Comparison of ENCODE assay signal across 24 cellular contexts in the genomic region with DNA sequence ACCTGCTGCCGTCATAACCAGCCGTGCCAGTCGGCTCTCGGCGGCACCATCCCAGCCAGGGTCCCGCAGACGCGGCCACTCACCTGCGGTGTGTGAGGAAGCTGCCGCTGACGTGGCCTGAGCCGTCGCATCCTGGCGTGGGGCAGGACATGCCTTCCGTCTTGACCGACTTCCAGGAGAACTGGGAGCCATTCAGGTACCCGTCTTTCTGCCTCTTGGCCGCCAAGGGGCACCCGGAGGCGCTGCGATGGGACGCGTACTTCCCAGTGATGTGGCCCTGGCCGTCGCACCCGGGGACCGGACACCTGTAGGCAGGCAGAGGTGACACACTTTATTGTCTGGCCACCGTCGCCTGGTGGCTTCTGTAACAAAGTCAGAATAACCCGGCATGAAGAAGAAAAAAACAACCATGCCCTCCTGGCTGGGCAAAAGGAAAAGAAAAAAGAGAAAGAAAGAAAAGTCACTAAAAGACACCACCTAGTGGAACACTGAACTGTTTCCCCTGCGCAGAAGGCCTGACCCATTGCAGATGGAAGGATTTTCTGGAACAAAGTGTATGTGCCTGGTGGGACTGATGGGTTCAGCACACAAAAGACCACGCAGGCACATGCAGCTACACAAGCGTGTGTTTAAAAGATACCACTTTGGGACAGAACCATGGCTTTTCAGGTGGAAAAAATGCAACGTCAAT.
DNase-seq lines count a peak whose midpoint lies in the region; ATAC-seq and TF ChIP-seq lines count a peak whose summit lies in the region.
"Had no signal": no experiment of that assay in that cellular context is flagged by ENCODE, and none has a peak within 500 bp of the region (broad histone marks: within the 10 kb centered on the region; RNA-seq: fewer than 3 reads in every experiment).

No MANE protein-coding gene starts in this region.

- H3K9ac ChIP-seq in HCT116 (ENCODE audit: low read length): no peak overlapping the region
- H3K9ac ChIP-seq: KMS-11, SK-N-SH had no signal

- no peaks in the 10 kb centered on the region for H3K9me3 Mint-ChIP-seq in neural crest cell
- H3K9me3 Mint-ChIP-seq: activated B cell treated with CpG ODN at 0.5 μM for 24 hours; activated naive CD4-positive, alpha-beta T cell treated with anti-CD3 and anti-CD28 coated beads, Interleukin-2, amount 50 U/mL, for 24 hours had no signal

- TF ChIP-seq POLR2A in HCT116 (IDR thresholded peaks at IDR 0.05; ENCODE audit: borderline replicate concordance, extremely low read depth, insufficient read depth, insufficient read length): no peak

- H3K27ac ChIP-seq in HCT116 (ENCODE audit: low read depth, low read length) (no peak overlapping the region), VCaP (no peak overlapping the region), aorta (ENCODE audit: low read depth in 1 of 2, low read length in 2 of 2) (no peak overlapping the region)
- H3K27ac ChIP-seq: dorsolateral prefrontal cortex, KMS-11, psoas muscle, suprapubic skin had no signal

- no peak overlapping the region for H3K4me3 ChIP-seq in HCT116 (replicated peaks in 1 of 2; ENCODE audit: low read depth in 1 of 2, low read length in 2 of 2)
- no peak overlapping the region for H3K4me3 ChIP-seq in aorta (ENCODE audit: low read length in 2 of 2)
- H3K4me3 ChIP-seq: dorsolateral prefrontal cortex, lung, psoas muscle, smooth muscle cell, suprapubic skin had no signal

- no peaks in the 10 kb centered on the region for H3K36me3 Mint-ChIP-seq in neural crest cell (ENCODE audit: low read depth)
- H3K36me3 Mint-ChIP-seq: activated naive CD4-positive, alpha-beta T cell treated with anti-CD3 and anti-CD28 coated beads, Interleukin-2, amount 50 U/mL, for 24 hours had no signal

- H3K36me3 ChIP-seq in HCT116 (ENCODE audit: control insufficient read depth in 1 of 2, insufficient read depth in 2 of 2, low read length in 2 of 2) (no peaks in the 10 kb centered on the region), aorta (ENCODE audit: control insufficient read depth in 1 of 2, insufficient read depth in 2 of 2, low read length in 1 of 2) (no peaks in the 10 kb centered on the region)
- H3K36me3 ChIP-seq: BE2C, suprapubic skin had no signal

- H3K27ac Mint-ChIP-seq in neural crest cell (ENCODE audit: unreplicated experiment): peak overlapping the region; percentile 39
- H3K27ac Mint-ChIP-seq: activated B cell treated with CpG ODN at 0.5 μM for 24 hours; activated naive CD4-positive, alpha-beta T cell treated with anti-CD3 and anti-CD28 coated beads, Interleukin-2, amount 50 U/mL, for 24 hours had no signal

- DNase-seq in HCT116 (ENCODE audit: low read depth, low spot score) (no peak), neural crest cell (ENCODE audit: low read depth, low spot score) (no peak), aorta (peak in 1 of 2 donors; percentile 72), NCI-H446 (lab: John Stamatoyannopoulos, UW) (no peak), NCI-H187 (lab: John Stamatoyannopoulos, UW) (no peak)
- DNase-seq: activated B cell treated with CpG ODN at 0.5 μM for 24 hours; activated CD4-positive, alpha-beta T cell treated with anti-CD3 and anti-CD28 coated beads, Interleukin-2, amount 50 U/mL, for 4 hours; anterior cingulate cortex; BE2C; central memory CD4-positive, alpha-beta T cell; kidney glomerular epithelial cell; NCI-H1694 treated with DMSO at 0.1 percent for 48 hours; NCI-H748 treated with DMSO at 0.1 percent for 48 hours; psoas muscle; SK-N-SH; stimulated activated CD4-positive, alpha-beta T cell treated with anti-CD3 and anti-CD28 coated beads, Interleukin-2, amount 100 ng/mL, for 24 hours had no signal

- H2AFZ ChIP-seq in HCT116 (ENCODE audit: low read depth, low read length, poor library complexity, severe bottlenecking): no peak overlapping the region

- ATAC-seq in HCT116 (peak; percentile 52), aorta (ENCODE audit: low FRiP score) (peak; percentile 31), HG03521 (IDR thresholded peaks at IDR 0.05; ENCODE audit: unreplicated experiment) (no peak)
- ATAC-seq: psoas muscle had no signal

- CTCF ChIA-PET in HCT116 (lab: Charles Lee): no interaction called here

- POLR2A ChIA-PET in HCT116 (lab: Charles Lee): no interaction called here

- H3K9me2 ChIP-seq in HCT116 (ENCODE audit: insufficient read depth): no peaks in the 10 kb centered on the region
- H3K9me2 ChIP-seq: SK-N-SH had no signal

- peaks cover 13% of the 10 kb centered on the region for H3K4me1 Mint-ChIP-seq in neural crest cell
- H3K4me1 Mint-ChIP-seq: activated B cell treated with CpG ODN at 0.5 μM for 24 hours; activated naive CD4-positive, alpha-beta T cell treated with anti-CD3 and anti-CD28 coated beads, Interleukin-2, amount 50 U/mL, for 24 hours had no signal

- H3K9me3 ChIP-seq in HCT116 (ENCODE audit: control insufficient read depth in 1 of 2, insufficient read depth in 1 of 2, low read depth in 1 of 2, low read length in 2 of 2) (no peaks in the 10 kb centered on the region), aorta (ENCODE audit: control insufficient read depth, low read length) (no peaks in the 10 kb centered on the region)
- H3K9me3 ChIP-seq: BE2C, psoas muscle, SK-N-SH, suprapubic skin had no signal

- H4K20me1 ChIP-seq in HCT116 (ENCODE audit: insufficient read depth): no peaks in the 10 kb centered on the region

- TF ChIP-seq CTCF in HCT116 (IDR thresholded peaks at IDR 0.05 in 2 of 3, conservative IDR thresholded peaks at IDR 0.05 in 1 of 3; ENCODE audit: borderline replicate concordance in 1 of 3, insufficient read depth in 1 of 3, low read depth in 2 of 3, low read length in 2 of 3): no peak; a peak in 1 of 6 replicates
- TF ChIP-seq CTCF in VCaP (conservative IDR thresholded peaks at IDR 0.05): peak; percentile 25; the same call in 1 of the 2 replicates
- no peak for TF ChIP-seq CTCF in neural crest cell (conservative IDR thresholded peaks at IDR 0.05)

- no peak overlapping the region for H3K4me3 Mint-ChIP-seq in neural crest cell
- H3K4me3 Mint-ChIP-seq: activated B cell treated with CpG ODN at 0.5 μM for 24 hours; activated naive CD4-positive, alpha-beta T cell treated with anti-CD3 and anti-CD28 coated beads, Interleukin-2, amount 50 U/mL, for 24 hours had no signal

- intact Hi-C loops in HCT116 (cut with micrococcal nuclease): no loop called here
- intact Hi-C loops in aorta (cut with DNase I): no loop called here

- no peaks in the 10 kb centered on the region for H3K79me2 ChIP-seq in HCT116 (ENCODE audit: insufficient read depth, low read length)

- H3K27me3 ChIP-seq in HCT116 (ENCODE audit: insufficient read depth, low read length): no peaks in the 10 kb centered on the region
- H3K27me3 ChIP-seq in aorta (ENCODE audit: control insufficient read depth in 1 of 2, insufficient read depth in 2 of 2, low read length in 1 of 2): no peaks in the 10 kb centered on the region
- H3K27me3 ChIP-seq: BE2C, dorsolateral prefrontal cortex had no signal

- TF ChIP-seq RAD21 in HCT116 (IDR thresholded peaks at IDR 0.05; ENCODE audit: low read depth): no peak

- no TSS peak for BruUV-seq in HCT116 (replicated peaks; lab: Mats Ljungman, UMichigan)

- 91 to 92% methylated on average over 34 of the region's 34 CpGs for WGBS in aorta, 2 donors

- RAD21 ChIA-PET in HCT116 (lab: Charles Lee; ENCODE audit: low non-redundant PET in 1 of 2, low total read pairs in 2 of 2, uncharacterized antibody in 2 of 2, unreplicated experiment in 2 of 2): no interaction called here

- no peak overlapping the region for H3K4me2 ChIP-seq in HCT116 (ENCODE audit: low read length)
- H3K4me2 ChIP-seq: KMS-11, SK-N-SH, smooth muscle cell had no signal

- H3K4me1 ChIP-seq in HCT116 (ENCODE audit: control insufficient read depth in 1 of 2, insufficient read depth in 2 of 2, low read length in 2 of 2) (no peaks in the 10 kb centered on the region), aorta (ENCODE audit: control insufficient read depth in 1 of 2, insufficient read depth in 2 of 2, low read length in 2 of 2) (peaks cover 0 to 3% of the 10 kb centered on the region in 2 donors)
- H3K4me1 ChIP-seq: BE2C, psoas muscle had no signal

- peaks cover 5% of the 10 kb centered on the region for H3K27me3 Mint-ChIP-seq in neural crest cell (ENCODE audit: low read depth)
- H3K27me3 Mint-ChIP-seq: activated B cell treated with CpG ODN at 0.5 μM for 24 hours had no signal

TF ChIP-seq in HCT116, 20 proteins besides CTCF, POLR2A, EP300 and RAD21:
- TF ChIP-seq, protein P1, sequence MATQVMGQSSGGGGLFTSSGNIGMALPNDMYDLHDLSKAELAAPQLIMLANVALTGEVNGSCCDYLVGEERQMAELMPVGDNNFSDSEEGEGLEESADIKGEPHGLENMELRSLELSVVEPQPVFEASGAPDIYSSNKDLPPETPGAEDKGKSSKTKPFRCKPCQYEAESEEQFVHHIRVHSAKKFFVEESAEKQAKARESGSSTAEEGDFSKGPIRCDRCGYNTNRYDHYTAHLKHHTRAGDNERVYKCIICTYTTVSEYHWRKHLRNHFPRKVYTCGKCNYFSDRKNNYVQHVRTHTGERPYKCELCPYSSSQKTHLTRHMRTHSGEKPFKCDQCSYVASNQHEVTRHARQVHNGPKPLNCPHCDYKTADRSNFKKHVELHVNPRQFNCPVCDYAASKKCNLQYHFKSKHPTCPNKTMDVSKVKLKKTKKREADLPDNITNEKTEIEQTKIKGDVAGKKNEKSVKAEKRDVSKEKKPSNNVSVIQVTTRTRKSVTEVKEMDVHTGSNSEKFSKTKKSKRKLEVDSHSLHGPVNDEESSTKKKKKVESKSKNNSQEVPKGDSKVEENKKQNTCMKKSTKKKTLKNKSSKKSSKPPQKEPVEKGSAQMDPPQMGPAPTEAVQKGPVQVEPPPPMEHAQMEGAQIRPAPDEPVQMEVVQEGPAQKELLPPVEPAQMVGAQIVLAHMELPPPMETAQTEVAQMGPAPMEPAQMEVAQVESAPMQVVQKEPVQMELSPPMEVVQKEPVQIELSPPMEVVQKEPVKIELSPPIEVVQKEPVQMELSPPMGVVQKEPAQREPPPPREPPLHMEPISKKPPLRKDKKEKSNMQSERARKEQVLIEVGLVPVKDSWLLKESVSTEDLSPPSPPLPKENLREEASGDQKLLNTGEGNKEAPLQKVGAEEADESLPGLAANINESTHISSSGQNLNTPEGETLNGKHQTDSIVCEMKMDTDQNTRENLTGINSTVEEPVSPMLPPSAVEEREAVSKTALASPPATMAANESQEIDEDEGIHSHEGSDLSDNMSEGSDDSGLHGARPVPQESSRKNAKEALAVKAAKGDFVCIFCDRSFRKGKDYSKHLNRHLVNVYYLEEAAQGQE (IDR thresholded peaks at IDR 0.05; ENCODE audit: low read depth): no peak
- no peak for TF ChIP-seq JUND (IDR thresholded peaks at IDR 0.05)
